Comparison of ENCODE assay signal across 7 cellular contexts in the genomic region with DNA sequence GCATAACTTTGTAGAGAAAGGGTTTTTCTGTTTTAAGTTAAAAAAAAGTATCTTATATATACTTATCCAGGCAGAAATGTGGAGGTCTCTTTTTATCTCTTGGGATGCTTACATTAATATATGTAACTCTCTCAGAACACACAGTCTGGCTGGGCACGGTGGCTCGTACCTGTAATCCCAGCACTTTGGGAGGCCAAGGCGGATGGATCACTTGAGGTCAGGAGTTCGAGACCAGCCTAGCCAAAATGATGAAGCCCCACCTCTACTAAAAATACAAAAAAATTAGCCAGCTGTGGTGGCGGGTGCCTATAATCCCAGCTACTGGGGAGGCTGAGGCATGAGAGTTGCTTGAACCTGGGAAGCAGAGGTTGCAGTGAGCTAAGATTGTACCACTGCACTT. TPM values are rescaled to one million over a fixed set of nuclear protein-coding genes. Genes with fewer than 3 reads are reported as not detected.
DNase-seq lines count a peak whose midpoint lies in the region; ATAC-seq and TF ChIP-seq lines count a peak whose summit lies in the region.
"Not testable (repeated sequence)": the region's sequence is repeated elsewhere in the genome, so short reads cannot be mapped to it uniquely, and the experiment has no call there.

No MANE protein-coding gene starts in this region.

- H3K9me3 ChIP-seq in CD8-positive, alpha-beta memory T cell (ENCODE audit: low read length); OCI-LY7 (ENCODE audit: low read length); esophagus muscularis mucosa; smooth muscle cell (replicated peaks; ENCODE audit: low read depth): not testable (repeated sequence)

- TF ChIP-seq EP300 in esophagus muscularis mucosa (IDR thresholded peaks at IDR 0.05), result not testable (repeated sequence)

- H3K4me3 ChIP-seq in CD8-positive, alpha-beta memory T cell (ENCODE audit: low read length); OCI-LY7 (ENCODE audit: low read depth, low read length, poor library complexity, severe bottlenecking); esophagus muscularis mucosa; smooth muscle cell: not testable (repeated sequence)

- H4K20me1 ChIP-seq in OCI-LY7 (ENCODE audit: insufficient read depth, low read length), result not testable (repeated sequence)
- peaks cover 100% of the 10 kb centered on the region for H4K20me1 ChIP-seq in smooth muscle cell (ENCODE audit: low read depth)

- POLR2A ChIA-PET in CD8-positive, alpha-beta memory T cell (lab: Charles Lee), result not testable (repeated sequence)
- POLR2A ChIA-PET in OCI-LY7 (lab: Charles Lee), result interaction anchor here (0.6 kb wide), 1 partner anchor 40 kb away, joined by 3 read pairs; no protein-coding TSS in a partner anchor
- POLR2A ChIA-PET in naive thymus-derived CD8-positive, alpha-beta T cell (lab: Charles Lee), result interaction anchor here (0.6 to 2.0 kb wide), 3 partner anchors 12 to 40 kb away, joined by 3 to 8 read pairs (median 5); no protein-coding TSS in a partner anchor

- H3K79me2 ChIP-seq in OCI-LY7 (ENCODE audit: insufficient read depth, low read depth, low read length), result not testable (repeated sequence)
- H3K79me2 ChIP-seq in smooth muscle cell (ENCODE audit: low read depth), result peaks cover 86% of the 10 kb centered on the region

- peaks cover 80% of the 10 kb centered on the region for H3K4me1 ChIP-seq in CD8-positive, alpha-beta memory T cell (ENCODE audit: insufficient read depth, low read length)
- H3K4me1 ChIP-seq in OCI-LY7 (ENCODE audit: insufficient read depth, low read length, poor library complexity, severe bottlenecking) (peaks cover 54% of the 10 kb centered on the region), esophagus muscularis mucosa (peaks cover 81 to 100% (median 98%) of the 10 kb centered on the region in 4 donors), smooth muscle cell (ENCODE audit: low read depth) (peaks cover 37% of the 10 kb centered on the region)

- not testable (repeated sequence) for ATAC-seq in naive thymus-derived CD8-positive, alpha-beta T cell

- H3K27me3 ChIP-seq in CD8-positive, alpha-beta memory T cell (ENCODE audit: insufficient read depth, low read length, poor library complexity, severe bottlenecking); esophagus muscularis mucosa; smooth muscle cell (ENCODE audit: low read depth): not testable (repeated sequence)

- H2AFZ ChIP-seq in OCI-LY7 (ENCODE audit: low read length); smooth muscle cell (ENCODE audit: low read depth): not testable (repeated sequence)

- not testable (repeated sequence) for TF ChIP-seq POLR2A in esophagus muscularis mucosa (IDR thresholded peaks at IDR 0.05; ENCODE audit: low read depth)

- DNase-seq in CD8-positive, alpha-beta memory T cell; OCI-LY7 (ENCODE audit: low spot score); esophagus muscularis mucosa (ENCODE audit: extremely low spot score); naive thymus-derived CD8-positive, alpha-beta T cell; smooth muscle cell (lab: John Stamatoyannopoulos, UW; ENCODE audit: unreplicated experiment): not testable (repeated sequence)
- DNase-seq in activated T-cell treated with anti-CD3 and anti-CD28 coated beads, Interleukin-2, amount 50 U/mL, for 1 hour, result peak; percentile 18

- H3K4me1 Mint-ChIP-seq in CD8-positive, alpha-beta memory T cell, result peaks cover 93 to 97% (median 96%) of the 10 kb centered on the region in 3 donors
- H3K4me1 Mint-ChIP-seq in activated naive CD8-positive, alpha-beta T cell (ENCODE audit: low read depth), result peaks cover 93% of the 10 kb centered on the region
- peaks cover 53 to 99% (median 95%) of the 10 kb centered on the region in 4 donors for H3K4me1 Mint-ChIP-seq in naive thymus-derived CD8-positive, alpha-beta T cell

- not testable (repeated sequence) for H3K9ac ChIP-seq in smooth muscle cell (ENCODE audit: low read depth)

- peak overlapping the region in 2 of 7 donors; percentile 15 to 17 for H3K4me3 Mint-ChIP-seq in CD8-positive, alpha-beta memory T cell
- H3K4me3 Mint-ChIP-seq in activated naive CD8-positive, alpha-beta T cell, result not testable (repeated sequence)
- peak overlapping the region in 4 of 10 donors; percentile 19 to 61 (median 55) for H3K4me3 Mint-ChIP-seq in naive thymus-derived CD8-positive, alpha-beta T cell

- H3K36me3 ChIP-seq in CD8-positive, alpha-beta memory T cell (ENCODE audit: insufficient read depth, low read length); OCI-LY7 (ENCODE audit: insufficient read depth, low read length); esophagus muscularis mucosa; smooth muscle cell (ENCODE audit: low read depth): not testable (repeated sequence)

- peak overlapping the region in 7 of 8 donors; percentile 12 to 95 (median 34) for H3K27ac Mint-ChIP-seq in CD8-positive, alpha-beta memory T cell
- peak overlapping the region; percentile 64 for H3K27ac Mint-ChIP-seq in activated naive CD8-positive, alpha-beta T cell
- H3K27ac Mint-ChIP-seq in naive thymus-derived CD8-positive, alpha-beta T cell, result peak overlapping the region in 8 of 10 donors; percentile 43 to 85 (median 74)

- CTCF ChIA-PET in CD8-positive, alpha-beta memory T cell (lab: Charles Lee), result interaction anchor here (7.4 kb wide), 1 partner anchor 20 kb away, joined by 43 read pairs; the partner anchor contains the start of gene VPS37B
- CTCF ChIA-PET in OCI-LY7 (lab: Charles Lee; ENCODE audit: unreplicated experiment), result not testable (repeated sequence)

- not testable (repeated sequence) for TF ChIP-seq CTCF in OCI-LY7 (conservative IDR thresholded peaks at IDR 0.05; ENCODE audit: low read length); esophagus muscularis mucosa (IDR thresholded peaks at IDR 0.05); smooth muscle cell (IDR thresholded peaks at IDR 0.05; ENCODE audit: borderline replicate concordance, insufficient read depth, poor library complexity, severe bottlenecking)

- not testable (repeated sequence) for BruUV-seq in OCI-LY7 (replicated peaks; lab: Mats Ljungman, UMichigan)

- H3K4me2 ChIP-seq in OCI-LY7 (ENCODE audit: low read length) (0 out of 2 replicates have a peak overlapping the region, but pooled peaks have one; percentile 39), smooth muscle cell (peak overlapping the region; percentile 54)

- H3K9me3 Mint-ChIP-seq in CD8-positive, alpha-beta memory T cell; activated naive CD8-positive, alpha-beta T cell (ENCODE audit: low read depth); naive thymus-derived CD8-positive, alpha-beta T cell: not testable (repeated sequence)

- intact Hi-C loops in OCI-LY7 (cut with micrococcal nuclease; ENCODE audit: unreplicated experiment); esophagus muscularis mucosa (cut with DNase I): not testable (repeated sequence)

- peaks cover 11% of the 10 kb centered on the region for H3F3A ChIP-seq in smooth muscle cell (ENCODE audit: low read depth)

- not testable (repeated sequence) for H3K27ac ChIP-seq in CD8-positive, alpha-beta memory T cell (ENCODE audit: low read depth, low read length); OCI-LY7 (ENCODE audit: low read depth, low read length, poor library complexity, severe bottlenecking)
- H3K27ac ChIP-seq in esophagus muscularis mucosa (replicated peaks in 1 of 4) (peak overlapping the region in 3 of 4 donors; percentile 8 to 36 (median 14)), smooth muscle cell (ENCODE audit: low read depth) (peak overlapping the region; percentile 55)

- H3K9me2 ChIP-seq in OCI-LY7 (ENCODE audit: insufficient read depth, low read length), result not testable (repeated sequence)

- peaks cover 0 to 38% (median 5%) of the 10 kb centered on the region in 3 donors for H3K36me3 Mint-ChIP-seq in CD8-positive, alpha-beta memory T cell
- not testable (repeated sequence) for H3K36me3 Mint-ChIP-seq in activated naive CD8-positive, alpha-beta T cell
- H3K36me3 Mint-ChIP-seq in naive thymus-derived CD8-positive, alpha-beta T cell, result peaks cover 0 to 25% (median 0%) of the 10 kb centered on the region in 3 donors

- 86% methylated on average over 5 of the region's 5 CpGs for WGBS in esophagus muscularis mucosa
- WGBS in smooth muscle cell (ENCODE audit: low lambda C conversion rate), result 94% methylated on average over 5 of the region's 5 CpGs

- H3K27me3 Mint-ChIP-seq in CD8-positive, alpha-beta memory T cell; activated naive CD8-positive, alpha-beta T cell; naive thymus-derived CD8-positive, alpha-beta T cell: not testable (repeated sequence)

RNA-seq across cellular contexts. Expression of gene VPS37B, which starts 19.6 kb away (rescaled TPM):
- 10 to 100 TPM; 19.3 to 19.9 TPM for total RNA-seq in CD8-positive, alpha-beta memory T cell
- 30.6 TPM for polyA plus RNA-seq in CD8-positive, alpha-beta memory T cell
- 1.5 and 2.5 TPM in 2 replicates for total RNA-seq in OCI-LY7 (2014; rRNA removed; shearing (Covaris generic))
- total RNA-seq in OCI-LY7 (2022) (1.7 and 1.8 TPM in 2 replicates), esophagus muscularis mucosa (10 to 100 TPM; 21.2 to 52.4 (median 38.1) TPM), smooth muscle cell (14.8 and 20.4 TPM in 2 replicates)
- total RNA-seq in naive thymus-derived CD8-positive, alpha-beta T cell, result 10 to 100 TPM; 36.4 to 37.2 TPM
- 10 to 100 TPM; 15.2 to 19.4 (median 19.3) TPM for polyA plus RNA-seq in naive thymus-derived CD8-positive, alpha-beta T cell
- polyA plus RNA-seq in smooth muscle cell, result 25.3 and 37.9 TPM in 2 replicates

RNA-seq across cellular contexts. Expression of gene HIP1R, which starts 41.0 kb away (rescaled TPM):
- 10 to 100 TPM; 23.8 to 27.2 TPM for total RNA-seq in CD8-positive, alpha-beta memory T cell
- 12.5 TPM for polyA plus RNA-seq in CD8-positive, alpha-beta memory T cell
- total RNA-seq in OCI-LY7 (2014; rRNA removed; shearing (Covaris generic)), result 59.6 and 66.4 TPM in 2 replicates
- total RNA-seq in OCI-LY7 (2022) (56.5 and 70.2 TPM in 2 replicates), esophagus muscularis mucosa (10 to 100 TPM; 13.3 to 38.3 (median 23.7) TPM), smooth muscle cell (7.4 and 27.8 TPM in 2 replicates)
- 100 to 1,000 TPM; 142 to 144 TPM for total RNA-seq in naive thymus-derived CD8-positive, alpha-beta T cell
- polyA plus RNA-seq in naive thymus-derived CD8-positive, alpha-beta T cell, result 10 to 100 TPM in 2 of 3 donors, 1 to 10 TPM in 1; 4.7 to 16.7 (median 12.9) TPM
- polyA plus RNA-seq in smooth muscle cell, result 6.0 and 13.7 TPM in 2 replicates
